Comparison of ENCODE assay signal across 27 cellular contexts in genomic region chr1:64754166-64754565, GRCh38.
DNase-seq lines count a peak whose midpoint lies in the region; ATAC-seq and TF ChIP-seq lines count a peak whose summit lies in the region.
"Had no signal": no experiment of that assay in that cellular context is flagged by ENCODE, and none has a peak within 500 bp of the region (broad histone marks: within the 10 kb centered on the region; RNA-seq: fewer than 3 reads in every experiment).

No MANE protein-coding gene starts in this region.

- no peak overlapping the region for H3K27ac Mint-ChIP-seq in effector memory CD8-positive, alpha-beta T cell
- H3K27ac Mint-ChIP-seq: CD4-positive, alpha-beta memory T cell; HFFc6 had no signal

- no peak for ATAC-seq in effector memory CD8-positive, alpha-beta T cell (replicated peaks)
- no peak for ATAC-seq in GM18511 (IDR thresholded peaks at IDR 0.05; ENCODE audit: unreplicated experiment)

- H3K36me3 ChIP-seq in duodenal mucosa (ENCODE audit: control insufficient read depth in 1 of 2, insufficient read depth in 2 of 2, low read length in 2 of 2) (no peaks in the 10 kb centered on the region), mucosa of stomach (ENCODE audit: control insufficient read depth, insufficient read depth, low read length) (no peaks in the 10 kb centered on the region)
- H3K36me3 ChIP-seq: HAP-1 had no signal

- peaks cover 0 to 3% of the 10 kb centered on the region in 2 donors for H3K4me1 Mint-ChIP-seq in effector memory CD8-positive, alpha-beta T cell (ENCODE audit: low read depth in 2 of 2)

- POLR2A ChIA-PET in GM10248 (lab: Yijun Ruan, JAX) = no interaction called here

- CTCF ChIA-PET in GM10248 (lab: Yijun Ruan, JAX) = interaction anchor here (0.9 to 1.3 kb wide), 2 partner anchors 12 to 13 kb away, joined by 3 to 4 read pairs; no protein-coding TSS in a partner anchor

- DNase-seq in NCI-H526 treated with DMSO at 0.1 percent for 48 hours (lab: John Stamatoyannopoulos, UW) (peak; percentile 42), NCI-H526 (lab: John Stamatoyannopoulos, UW) (no peak), GM10248 (ENCODE audit: extremely low spot score) (no peak)
- no peak for DNase-seq in effector memory CD8-positive, alpha-beta T cell
- DNase-seq: AML-193; C1 segment of cervical spinal cord; CD4-positive, alpha-beta memory T cell; COR-L47; DMS79; EL; GDM1; GOT3; HFFc6; IMR-90; KG1; NCI-H1048; NCI-H1417; NCI-H1694; NCI-H2081 treated with DMSO at 0.1 percent for 48 hours; NCI-H446; NCI-H524 treated with DMSO at 0.1 percent for 48 hours; SHP77 had no signal

- no peaks in the 10 kb centered on the region for H3K27me3 ChIP-seq in duodenal mucosa (ENCODE audit: control insufficient read depth in 1 of 2, insufficient read depth in 2 of 2, low read length in 2 of 2)
- H3K27me3 ChIP-seq in mucosa of stomach (ENCODE audit: control insufficient read depth, insufficient read depth, low read length) = no peaks in the 10 kb centered on the region

- no peaks in the 10 kb centered on the region for H3K9me3 Mint-ChIP-seq in effector memory CD8-positive, alpha-beta T cell
- H3K9me3 Mint-ChIP-seq: HFFc6 had no signal

- no peak for TF ChIP-seq CTCF in GM10248 (IDR thresholded peaks at IDR 0.05; ENCODE audit: control extremely low read depth, extremely low read depth, low read depth, missing control alignments)

- H3K27me3 Mint-ChIP-seq in effector memory CD8-positive, alpha-beta T cell = no peaks in the 10 kb centered on the region

- peak overlapping the region in 1 of 2 donors; percentile 25 for H3K9ac ChIP-seq in duodenal mucosa (ENCODE audit: low read depth in 1 of 2, low read length in 2 of 2)
- no peak overlapping the region for H3K9ac ChIP-seq in mucosa of stomach (ENCODE audit: low read length)

- H3K4me3 ChIP-seq in duodenal mucosa (ENCODE audit: low read depth in 1 of 2, low read length in 2 of 2) = peak overlapping the region; percentile 30 to 38
- peak overlapping the region; percentile 1 for H3K4me3 ChIP-seq in mucosa of stomach (ENCODE audit: low read length)
- H3K4me3 ChIP-seq: HAP-1 had no signal

- H3K27ac ChIP-seq in duodenal mucosa (ENCODE audit: low read depth, low read length) = peak overlapping the region; percentile 2
- H3K27ac ChIP-seq: RWPE1 had no signal

- no peak overlapping the region for H3K4me3 Mint-ChIP-seq in effector memory CD8-positive, alpha-beta T cell
- H3K4me3 Mint-ChIP-seq: CD4-positive, alpha-beta memory T cell; HFFc6 had no signal

- peaks cover 39 to 63% of the 10 kb centered on the region in 2 donors for H3K4me1 ChIP-seq in duodenal mucosa (ENCODE audit: control insufficient read depth in 1 of 2, insufficient read depth in 2 of 2, low read length in 2 of 2)
- peaks cover 29% of the 10 kb centered on the region for H3K4me1 ChIP-seq in mucosa of stomach (ENCODE audit: control insufficient read depth, insufficient read depth, low read length)

- H3K36me3 Mint-ChIP-seq in effector memory CD8-positive, alpha-beta T cell (ENCODE audit: insufficient read depth) = no peaks in the 10 kb centered on the region
- H3K36me3 Mint-ChIP-seq: CD4-positive, alpha-beta memory T cell had no signal

- H3K9me3 ChIP-seq in duodenal mucosa (ENCODE audit: control insufficient read depth in 1 of 2, low read length in 2 of 2) (peaks cover 0 to 5% of the 10 kb centered on the region in 2 donors), mucosa of stomach (ENCODE audit: control insufficient read depth, low read length) (no peaks in the 10 kb centered on the region)
- H3K9me3 ChIP-seq: HAP-1 had no signal
